23 cellular contexts compared by ENCODE assay signal in the genomic region with DNA sequence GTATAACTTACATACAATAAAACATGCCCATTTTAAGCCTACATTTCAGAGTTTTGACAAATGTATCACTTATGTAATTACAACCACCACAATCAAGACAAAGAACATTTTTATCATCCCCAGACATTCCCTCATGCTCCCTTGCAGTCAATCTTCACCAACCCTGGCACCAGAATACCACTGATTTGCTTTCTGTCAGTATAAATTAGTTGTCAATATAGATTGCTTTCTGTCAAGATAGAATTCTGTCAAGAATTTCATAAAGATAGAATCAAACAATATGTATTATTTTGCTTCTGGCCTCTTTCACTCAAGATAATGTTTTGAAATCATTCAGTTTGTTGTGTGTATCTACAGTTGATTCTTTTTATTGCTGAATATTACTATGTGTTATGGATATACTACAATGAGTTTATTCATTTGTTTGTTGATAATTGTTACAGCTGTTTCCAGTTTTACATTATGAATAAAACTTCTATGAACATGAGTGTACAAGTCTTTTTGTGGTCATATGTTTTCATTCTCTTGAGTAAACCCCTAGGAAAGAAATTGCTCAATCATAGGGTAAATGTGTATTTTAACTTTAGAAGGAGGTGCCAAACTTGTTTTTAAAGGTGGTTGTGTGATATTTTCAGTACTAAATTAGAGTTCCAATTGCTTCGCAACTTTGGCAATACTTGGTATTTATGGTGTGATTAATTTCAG. TPM values are rescaled to one million over a fixed set of nuclear protein-coding genes. Genes with fewer than 3 reads are reported as not detected.
DNase-seq lines count a peak whose midpoint lies in the region; ATAC-seq, FAIRE-seq and TF ChIP-seq lines count a peak whose summit lies in the region.
"Had no signal": no experiment of that assay in that cellular context is flagged by ENCODE, and none has a peak within 500 bp of the region (broad histone marks: within the 10 kb centered on the region; RNA-seq: fewer than 3 reads in every experiment).

No MANE protein-coding gene starts in this region.

- H3K27ac ChIP-seq in left ventricle myocardium inferior (replicated peaks): peak overlapping the region; percentile 5
- no peak overlapping the region for H3K27ac ChIP-seq in heart right ventricle
- H3K27ac ChIP-seq: A549, adrenal gland, cardiac muscle cell, left lung, sigmoid colon had no signal

- peaks cover 13% of the 10 kb centered on the region for H3K4me1 Mint-ChIP-seq in stimulated activated effector memory CD8-positive, alpha-beta T cell treated with anti-CD3 and anti-CD28 coated beads, Interleukin-12 subunit alpha, Interleukin-12 subunit beta, amount 100 ng/mL, for 72 hours

- no peaks in the 10 kb centered on the region for H3K36me3 Mint-ChIP-seq in stimulated activated effector memory CD8-positive, alpha-beta T cell treated with anti-CD3 and anti-CD28 coated beads, Interleukin-12 subunit alpha, Interleukin-12 subunit beta, amount 100 ng/mL, for 72 hours

- H3K4me3 Mint-ChIP-seq in stimulated activated effector memory CD8-positive, alpha-beta T cell treated with anti-CD3 and anti-CD28 coated beads, Interleukin-12 subunit alpha, Interleukin-12 subunit beta, amount 100 ng/mL, for 72 hours: no peak overlapping the region
- H3K4me3 Mint-ChIP-seq: HFFc6, nephron had no signal

- ATAC-seq in heart right ventricle: no peak
- peak; percentile 53 for ATAC-seq in stimulated activated effector memory CD8-positive, alpha-beta T cell treated with anti-CD3 and anti-CD28 coated beads, Interleukin-12 subunit alpha, Interleukin-12 subunit beta, amount 100 ng/mL, for 72 hours
- ATAC-seq: A549, left lung, Panc1 had no signal

- no peaks in the 10 kb centered on the region for H3K27me3 ChIP-seq in left ventricle myocardium inferior (ENCODE audit: low read depth)
- H3K27me3 ChIP-seq in heart right ventricle: no peaks in the 10 kb centered on the region
- H3K27me3 ChIP-seq: adrenal gland, cardiac muscle cell, left lung, sigmoid colon had no signal

- TF ChIP-seq CTCF in left ventricle myocardium inferior (IDR thresholded peaks at IDR 0.05; ENCODE audit: borderline replicate concordance) (no peak), heart right ventricle (IDR thresholded peaks at IDR 0.05) (no peak), choroid plexus epithelial cell (conservative IDR thresholded peaks at IDR 0.05; ENCODE audit: low read depth, low read length) (no peak)

- WGBS in heart right ventricle, 2 donors: 88 to 90% methylated on average over 1 of the region's 1 CpG

- H3K4me3 ChIP-seq in left ventricle myocardium inferior: no peak overlapping the region
- no peak overlapping the region for H3K4me3 ChIP-seq in heart right ventricle
- H3K4me3 ChIP-seq in choroid plexus epithelial cell (ENCODE audit: low read depth, low read length): no peak overlapping the region
- H3K4me3 ChIP-seq: A549, adrenal gland, cardiac muscle cell, left lung, sigmoid colon had no signal

- H3K9me3 ChIP-seq in left ventricle myocardium inferior (replicated peaks) (no peaks in the 10 kb centered on the region), heart right ventricle (no peaks in the 10 kb centered on the region)
- H3K9me3 ChIP-seq: A549, adrenal gland, left lung, sigmoid colon had no signal

- intact Hi-C loops in left ventricle myocardium inferior (cut with micrococcal nuclease): no loop called here
- intact Hi-C loops in heart right ventricle (cut with DNase I): loop anchor here in 3 of 10 donors (5.0 to 10.0 kb wide), 2 partner anchors 39 to 84 kb away; no protein-coding TSS in a partner anchor

- FAIRE-seq in islet of Langerhans (lab: Jason Lieb, UNC): peak; percentile 94
- FAIRE-seq: A549, G401.6 had no signal

- no peak overlapping the region for H3K27ac Mint-ChIP-seq in stimulated activated effector memory CD8-positive, alpha-beta T cell treated with anti-CD3 and anti-CD28 coated beads, Interleukin-12 subunit alpha, Interleukin-12 subunit beta, amount 100 ng/mL, for 72 hours
- H3K27ac Mint-ChIP-seq: HFFc6, nephron had no signal

- DNase-seq in left ventricle myocardium inferior (no peak), heart right ventricle (no peak), choroid plexus epithelial cell (ENCODE audit: low read depth) (peak; percentile 71), NCI-H2107 (lab: John Stamatoyannopoulos, UW) (no peak), SIG-M5 treated with dmso at 0.1 percent for 504 hours (lab: John Stamatoyannopoulos, UW; ENCODE audit: unreplicated experiment) (no peak), NOMO-1 treated with dmso at 0.1 percent for 144 hours (lab: John Stamatoyannopoulos, UW; ENCODE audit: unreplicated experiment) (no peak)
- no peak for DNase-seq in stimulated activated effector memory CD8-positive, alpha-beta T cell treated with anti-CD3 and anti-CD28 coated beads, Interleukin-12 subunit alpha, Interleukin-12 subunit beta, amount 100 ng/mL, for 72 hours (ENCODE audit: low spot score in 2 of 2)
- DNase-seq: activated gamma-delta T cell treated with Interleukin-2 at 50 U/mL for 16 hours; activated T-cell treated with anti-CD3 and anti-CD28 coated beads, Interleukin-2, amount 50 U/mL, for 1 hour; adrenal gland; HFFc6; KBM-7; left lung; NCI-H1436; SIG-M5; sigmoid colon; stimulated activated CD8-positive, alpha-beta memory T cell treated with anti-CD3 and anti-CD28 coated beads, Interleukin-4, amount 100 ng/mL, for 48 hours had no signal

- H3K9me3 Mint-ChIP-seq in stimulated activated effector memory CD8-positive, alpha-beta T cell treated with anti-CD3 and anti-CD28 coated beads, Interleukin-12 subunit alpha, Interleukin-12 subunit beta, amount 100 ng/mL, for 72 hours: no peaks in the 10 kb centered on the region
- H3K9me3 Mint-ChIP-seq: HFFc6, nephron had no signal

- no peaks in the 10 kb centered on the region for H3K36me3 ChIP-seq in left ventricle myocardium inferior
- H3K36me3 ChIP-seq in heart right ventricle: no peaks in the 10 kb centered on the region
- H3K36me3 ChIP-seq: adrenal gland, cardiac muscle cell, left lung, sigmoid colon had no signal

- peaks cover 55% of the 10 kb centered on the region for H3K4me1 ChIP-seq in left ventricle myocardium inferior
- H3K4me1 ChIP-seq in heart right ventricle: peaks cover 0 to 46% (median 28%) of the 10 kb centered on the region in 9 donors
- H3K4me1 ChIP-seq: adrenal gland had no signal

RNA-seq across cellular contexts. Expression of gene IFIT5, which starts 56.9 kb away (rescaled TPM):
- total RNA-seq in left ventricle myocardium inferior: 7.4 TPM
- total RNA-seq in heart right ventricle: 10 to 100 TPM in 8 of 10 donors, 1 to 10 TPM in 2; 8.3 to 16.9 (median 11.2) TPM
- polyA plus RNA-seq in heart right ventricle: 1 to 10 TPM; 5.4 to 7.0 TPM
